In the genomic region with DNA sequence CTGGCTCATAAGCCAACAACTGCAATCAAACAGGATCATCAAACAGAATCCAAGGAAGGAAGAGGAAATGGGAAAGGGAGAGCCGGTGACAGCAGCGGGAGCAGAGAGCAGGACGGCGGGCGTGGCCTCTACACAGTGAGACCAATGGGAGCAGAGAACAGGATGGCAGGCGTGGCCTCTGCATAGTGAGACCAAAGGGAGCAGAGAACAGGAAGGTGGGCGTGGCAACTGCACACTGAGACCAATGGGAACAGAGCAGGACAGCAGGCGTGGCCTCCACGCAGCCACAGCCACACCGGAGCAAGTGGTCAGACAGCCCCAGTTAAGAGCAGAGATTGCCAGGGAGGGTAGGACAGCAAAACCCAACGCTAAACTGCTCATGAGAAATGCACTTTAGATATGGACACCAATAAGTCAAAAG, we compare ENCODE assay signal across 9 cellular contexts. TPM values are rescaled to one million over a fixed set of nuclear protein-coding genes. Genes with fewer than 3 reads are reported as not detected.
DNase-seq lines count a peak whose midpoint lies in the region; ATAC-seq and TF ChIP-seq lines count a peak whose summit lies in the region.
"Had no signal": no experiment of that assay in that cellular context is flagged by ENCODE, and none has a peak within 500 bp of the region (broad histone marks: within the 10 kb centered on the region; RNA-seq: fewer than 3 reads in every experiment).

No MANE protein-coding gene starts in this region.

- no peak for TF ChIP-seq CTCF in A673 (conservative IDR thresholded peaks at IDR 0.05; ENCODE audit: low read depth, low read length)
- TF ChIP-seq CTCF in GM10248 (IDR thresholded peaks at IDR 0.05; ENCODE audit: control extremely low read depth, extremely low read depth, low read depth, missing control alignments) = no peak
- TF ChIP-seq CTCF in PC-9 (conservative IDR thresholded peaks at IDR 0.05) = no peak

- no peak overlapping the region for H2AFZ ChIP-seq in PC-9

- CTCF ChIA-PET in A673 (lab: Charles Lee) = no interaction called here
- CTCF ChIA-PET in GM10248 (lab: Yijun Ruan, JAX) = no interaction called here
- CTCF ChIA-PET in PC-9 (lab: Charles Lee) = no interaction called here
- CTCF ChIA-PET in CD8-positive, alpha-beta memory T cell (lab: Charles Lee) = no interaction called here

- peaks cover 8 to 15% (median 10%) of the 10 kb centered on the region in 3 donors for H3K4me1 Mint-ChIP-seq in IgD-negative memory B cell
- peaks cover 23% of the 10 kb centered on the region for H3K4me1 Mint-ChIP-seq in stimulated activated effector memory CD8-positive, alpha-beta T cell treated with anti-CD3 and anti-CD28 coated beads, Interleukin-12 subunit alpha, Interleukin-12 subunit beta, amount 100 ng/mL, for 72 hours
- H3K4me1 Mint-ChIP-seq in CD8-positive, alpha-beta memory T cell = peaks cover 13 to 15% (median 13%) of the 10 kb centered on the region in 3 donors

- H3K4me2 ChIP-seq in PC-9 = no peak overlapping the region

- POLR2A ChIA-PET in A673 (lab: Charles Lee; ENCODE audit: low non-redundant PET) (no interaction called here), GM10248 (lab: Yijun Ruan, JAX) (no interaction called here), PC-9 (lab: Charles Lee; ENCODE audit: unreplicated experiment) (no interaction called here)
- POLR2A ChIA-PET in CD8-positive, alpha-beta memory T cell (lab: Charles Lee) = no interaction called here

- H3K4me3 Mint-ChIP-seq in IgD-negative memory B cell = peak overlapping the region in 1 of 4 donors; percentile 69
- no peak overlapping the region for H3K4me3 Mint-ChIP-seq in stimulated activated effector memory CD8-positive, alpha-beta T cell treated with anti-CD3 and anti-CD28 coated beads, Interleukin-12 subunit alpha, Interleukin-12 subunit beta, amount 100 ng/mL, for 72 hours
- H3K4me3 Mint-ChIP-seq in CD8-positive, alpha-beta memory T cell = peak overlapping the region in 3 of 7 donors; percentile 9 to 76 (median 46)

- peaks cover 11% of the 10 kb centered on the region for H3K27me3 Mint-ChIP-seq in IgD-negative memory B cell
- H3K27me3 Mint-ChIP-seq in CD8-positive, alpha-beta memory T cell = peaks cover 8 to 37% of the 10 kb centered on the region in 2 donors

- H3K27me3 ChIP-seq in A673 (replicated peaks; ENCODE audit: insufficient read depth, low read depth, low read length, poor library complexity) (no peaks in the 10 kb centered on the region), PC-9 (ENCODE audit: insufficient read depth, low read depth) (peaks cover 25% of the 10 kb centered on the region)
- H3K27me3 ChIP-seq in CD8-positive, alpha-beta memory T cell (ENCODE audit: insufficient read depth, low read length, poor library complexity, severe bottlenecking) = peaks cover 4% of the 10 kb centered on the region

- peak; percentile 72 for ATAC-seq in stimulated activated effector memory CD8-positive, alpha-beta T cell treated with anti-CD3 and anti-CD28 coated beads, Interleukin-12 subunit alpha, Interleukin-12 subunit beta, amount 100 ng/mL, for 72 hours

- no peaks in the 10 kb centered on the region for H3K9me3 Mint-ChIP-seq in IgD-negative memory B cell
- peaks cover 2% of the 10 kb centered on the region for H3K9me3 Mint-ChIP-seq in stimulated activated effector memory CD8-positive, alpha-beta T cell treated with anti-CD3 and anti-CD28 coated beads, Interleukin-12 subunit alpha, Interleukin-12 subunit beta, amount 100 ng/mL, for 72 hours
- no peaks in the 10 kb centered on the region for H3K9me3 Mint-ChIP-seq in CD8-positive, alpha-beta memory T cell

- H3F3A ChIP-seq in PC-9 (ENCODE audit: insufficient read depth, low read depth) = peaks cover 12% of the 10 kb centered on the region

- H3K79me2 ChIP-seq in PC-9 (ENCODE audit: low read depth) = no peaks in the 10 kb centered on the region

- H3K27ac ChIP-seq in A673 (ENCODE audit: low read depth, low read length, poor library complexity, severe bottlenecking) = no peak overlapping the region
- H3K27ac ChIP-seq in PC-9 = no peak overlapping the region
- no peak overlapping the region for H3K27ac ChIP-seq in CD8-positive, alpha-beta memory T cell (ENCODE audit: low read depth, low read length)

- H3K4me1 ChIP-seq in A673 (ENCODE audit: insufficient read depth, low read length, poor library complexity, severe bottlenecking) = peaks cover 6% of the 10 kb centered on the region
- no peaks in the 10 kb centered on the region; the same call in 1 of the 2 replicates for H3K4me1 ChIP-seq in PC-9 (replicated peaks; ENCODE audit: insufficient read depth)
- peaks cover 6% of the 10 kb centered on the region for H3K4me1 ChIP-seq in CD8-positive, alpha-beta memory T cell (ENCODE audit: insufficient read depth, low read length)

- no peaks in the 10 kb centered on the region for H3K36me3 Mint-ChIP-seq in IgD-negative memory B cell
- H3K36me3 Mint-ChIP-seq in stimulated activated effector memory CD8-positive, alpha-beta T cell treated with anti-CD3 and anti-CD28 coated beads, Interleukin-12 subunit alpha, Interleukin-12 subunit beta, amount 100 ng/mL, for 72 hours = peaks cover 5% of the 10 kb centered on the region
- H3K36me3 Mint-ChIP-seq in CD8-positive, alpha-beta memory T cell = no peaks in the 10 kb centered on the region
- H3K36me3 Mint-ChIP-seq: naive B cell had no signal

- H3K36me3 ChIP-seq in A673 (ENCODE audit: insufficient read depth, low read length, poor library complexity, severe bottlenecking) = no peaks in the 10 kb centered on the region
- H3K36me3 ChIP-seq in PC-9 (ENCODE audit: low read depth) = no peaks in the 10 kb centered on the region
- no peaks in the 10 kb centered on the region for H3K36me3 ChIP-seq in CD8-positive, alpha-beta memory T cell (ENCODE audit: insufficient read depth, low read length)

- H3K4me3 ChIP-seq in A673 (ENCODE audit: low read depth, low read length, poor library complexity, severe bottlenecking) (peak overlapping the region; percentile 7), PC-9 (no peak overlapping the region)
- H3K4me3 ChIP-seq in CD8-positive, alpha-beta memory T cell (ENCODE audit: low read length) = no peak overlapping the region

- intact Hi-C loops in A673 (cut with micrococcal nuclease; ENCODE audit: unreplicated experiment) = no loop called here
- intact Hi-C loops in PC-9 (cut with micrococcal nuclease; ENCODE audit: unreplicated experiment) = no loop called here

- H3K9me3 ChIP-seq in A673 (ENCODE audit: low read depth, low read length, poor library complexity, severe bottlenecking) (no peaks in the 10 kb centered on the region), PC-9 (ENCODE audit: insufficient read depth, low read depth) (no peaks in the 10 kb centered on the region)
- H3K9me3 ChIP-seq in CD8-positive, alpha-beta memory T cell (ENCODE audit: low read length) = no peaks in the 10 kb centered on the region

- no TSS peak for BruUV-seq in A673 (replicated peaks; lab: Mats Ljungman, UMichigan)
- no TSS peak for BruUV-seq in PC-9 (replicated peaks; lab: Mats Ljungman, UMichigan)

- DNase-seq in A673 (ENCODE audit: low spot score) (peak; percentile 97), GM10248 (ENCODE audit: extremely low spot score) (peak; percentile 70), PC-9 (peak; percentile 82 to 86), cerebellum (ENCODE audit: low spot score) (peak; percentile 96), kidney glomerular epithelial cell (lab: John Stamatoyannopoulos, UW) (peak; percentile 89)
- no peak for DNase-seq in stimulated activated effector memory CD8-positive, alpha-beta T cell treated with anti-CD3 and anti-CD28 coated beads, Interleukin-12 subunit alpha, Interleukin-12 subunit beta, amount 100 ng/mL, for 72 hours (ENCODE audit: low spot score in 2 of 2)
- DNase-seq in CD8-positive, alpha-beta memory T cell = no peak
- DNase-seq: naive B cell had no signal

- no peaks in the 10 kb centered on the region for H3K9me2 ChIP-seq in PC-9 (ENCODE audit: insufficient read depth)

- H4K20me1 ChIP-seq in PC-9 (ENCODE audit: insufficient read depth) = no peaks in the 10 kb centered on the region

- peak overlapping the region in 2 of 3 donors; percentile 36 for H3K27ac Mint-ChIP-seq in IgD-negative memory B cell
- H3K27ac Mint-ChIP-seq in stimulated activated effector memory CD8-positive, alpha-beta T cell treated with anti-CD3 and anti-CD28 coated beads, Interleukin-12 subunit alpha, Interleukin-12 subunit beta, amount 100 ng/mL, for 72 hours = no peak overlapping the region
- no peak overlapping the region for H3K27ac Mint-ChIP-seq in CD8-positive, alpha-beta memory T cell
- H3K27ac Mint-ChIP-seq: naive B cell had no signal

RNA-seq across cellular contexts. Expression of gene LRCOL1, which starts 16.4 kb away (rescaled TPM):
- total RNA-seq in A673 (2021) (not detected in 2 replicates), PC-9 (2021) (not detected in 2 replicates), cerebellum (not detected)
- not detected for polyA plus RNA-seq in IgD-negative memory B cell
- total RNA-seq in CD8-positive, alpha-beta memory T cell = not detected
- polyA plus RNA-seq in CD8-positive, alpha-beta memory T cell = not detected

RNA-seq across cellular contexts. Expression of gene P2RX2, which starts 24.6 kb away (rescaled TPM):
- 0.17 TPM in 1 of 2 replicates, not detected in the other for total RNA-seq in A673 (2021)
- polyA plus RNA-seq in IgD-negative memory B cell = not detected
- not detected in 2 replicates for total RNA-seq in PC-9 (2021)
- not detected for total RNA-seq in cerebellum
- not detected for total RNA-seq in CD8-positive, alpha-beta memory T cell
- not detected for polyA plus RNA-seq in CD8-positive, alpha-beta memory T cell

Comparison
In these comparisons a context has a peak if more than half of its experiments do, and no peak if none do; other contexts are left out.
1. DNase-seq: peak in A673 (single experiment), GM10248 (single experiment), PC-9 (2 of 2), cerebellum (single experiment) and kidney glomerular epithelial cell (single experiment); none in stimulated activated effector memory CD8-positive, alpha-beta T cell treated with anti-CD3 and anti-CD28 coated beads, Interleukin-12 subunit alpha, Interleukin-12 subunit beta, amount 100 ng/mL, for 72 hours (0 of 2) and CD8-positive, alpha-beta memory T cell (0 of 5).
2. H3K27ac Mint-ChIP-seq: peak in IgD-negative memory B cell (2 of 3); none in stimulated activated effector memory CD8-positive, alpha-beta T cell treated with anti-CD3 and anti-CD28 coated beads, Interleukin-12 subunit alpha, Interleukin-12 subunit beta, amount 100 ng/mL, for 72 hours (single experiment) and CD8-positive, alpha-beta memory T cell (0 of 8).